8 cellular contexts compared by ENCODE assay signal in the genomic region with DNA sequence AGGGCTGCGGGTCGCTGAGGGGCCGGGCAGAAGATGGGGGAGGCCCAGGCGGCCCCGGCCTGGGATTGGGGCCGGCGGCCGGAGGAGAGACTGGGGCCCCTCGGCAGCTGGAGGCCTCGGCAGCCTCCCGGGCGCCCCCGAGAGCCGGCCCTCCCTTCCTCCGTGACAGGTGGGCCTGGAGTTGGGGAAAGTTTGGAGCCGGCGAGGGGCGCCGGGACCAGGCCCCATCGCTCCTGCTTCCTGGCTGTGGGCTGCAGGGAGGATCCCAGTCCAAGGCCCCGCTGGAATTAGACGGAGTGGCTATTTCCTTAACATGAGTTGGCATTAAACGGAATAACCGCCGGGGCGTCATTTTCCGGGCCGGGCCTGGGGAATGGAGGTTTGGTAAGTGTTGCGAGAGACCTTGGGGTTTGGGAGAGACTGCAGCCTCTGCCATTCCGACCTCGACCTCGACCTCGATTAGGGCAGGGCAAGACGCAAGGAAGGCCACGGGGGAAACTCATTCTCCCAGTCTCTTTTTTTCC. TPM values are rescaled to one million over a fixed set of nuclear protein-coding genes. Genes with fewer than 3 reads are reported as not detected.
A peak's percentile ranks its signal among the peaks of the same experiment; 100 is the strongest.
DNase-seq lines count a peak whose midpoint lies in the region; ATAC-seq, FAIRE-seq and TF ChIP-seq lines count a peak whose summit lies in the region.
"Not testable (repeated sequence)": the region's sequence is repeated elsewhere in the genome, so short reads cannot be mapped to it uniquely, and the experiment has no call there.

No MANE protein-coding gene starts in this region.

- H3K27me3 ChIP-seq in H1 (replicated peaks in 1 of 4; ENCODE audit: control insufficient read depth in 3 of 4, extremely low read depth in 1 of 4, insufficient read depth in 3 of 4, low read length in 3 of 4); gastrocnemius medialis; vagina: not testable (repeated sequence)

- H3K27ac ChIP-seq in H1 (ENCODE audit: low read depth, low read length) (peak overlapping the region; percentile 79; the same call in 1 of the 2 replicates), gastrocnemius medialis (peak overlapping the region; percentile 97 to 100 (median 98)), vagina (peak overlapping the region; percentile 95)

- not testable (repeated sequence) for H2BK20ac ChIP-seq in H1 (ENCODE audit: low read length)

- FAIRE-seq in H1 (lab: Jason Lieb, UNC), result not testable (repeated sequence)

- H4K20me1 ChIP-seq in H1 (replicated peaks in 1 of 2; ENCODE audit: control insufficient read depth in 1 of 2, insufficient read depth in 2 of 2, low read length in 2 of 2), result not testable (repeated sequence)

- not testable (repeated sequence) for H2AK5ac ChIP-seq in H1 (ENCODE audit: low read depth, low read length)

- TF ChIP-seq CTCF in GM12875 (IDR thresholded peaks at IDR 0.05; ENCODE audit: borderline replicate concordance, insufficient read depth, low read depth, low read length); H1 (IDR thresholded peaks at IDR 0.05; ENCODE audit: control extremely low read depth in 1 of 3, insufficient read depth in 1 of 3, low read depth in 1 of 3, low read length in 3 of 3); gastrocnemius medialis (IDR thresholded peaks at IDR 0.05 in 4 of 5, conservative IDR thresholded peaks at IDR 0.05 in 1 of 5); vagina (IDR thresholded peaks at IDR 0.05): not testable (repeated sequence)

- peak overlapping the region; percentile 90 for H3K27ac Mint-ChIP-seq in activated T-helper 1 cell treated with anti-CD3 and anti-CD28 coated beads, Interleukin-12 subunit alpha, Interleukin-12 subunit beta, Interleukin-2, Interleukin-4 antibody, amounts not matched to agents 30 ng/mL and 10 ng/mL and 1 ng/mL, durations not matched to agents 14 hours and 24 hours and 36 hours

- not testable (repeated sequence) for H3K14ac ChIP-seq in H1 (ENCODE audit: insufficient read length)

- H3K36me3 ChIP-seq in H1 (ENCODE audit: control insufficient read depth in 2 of 4, insufficient read depth in 4 of 4, low read length in 3 of 4); gastrocnemius medialis; vagina: not testable (repeated sequence)

- H2BK15ac ChIP-seq in H1 (ENCODE audit: low read length), result not testable (repeated sequence)

- peaks cover 0 to 30% of the 10 kb centered on the region in 2 experiments; a peak in 3 of 4 replicates for H3K79me2 ChIP-seq in H1 (ENCODE audit: control insufficient read depth in 1 of 2, insufficient read depth in 2 of 2, low read length in 2 of 2)

- H3K36me3 Mint-ChIP-seq in activated T-helper 1 cell treated with anti-CD3 and anti-CD28 coated beads, Interleukin-12 subunit alpha, Interleukin-12 subunit beta, Interleukin-2, Interleukin-4 antibody, amounts not matched to agents 30 ng/mL and 10 ng/mL and 1 ng/mL, durations not matched to agents 14 hours and 24 hours and 36 hours (ENCODE audit: low read depth), result peaks cover 27% of the 10 kb centered on the region

- H3K9me3 ChIP-seq in H1 (ENCODE audit: insufficient read depth in 2 of 2, low read depth in 1 of 2, low read length in 1 of 2); gastrocnemius medialis; vagina: not testable (repeated sequence)

- TF ChIP-seq RAD21 in H1 (IDR thresholded peaks at IDR 0.05 in 1 of 2, conservative IDR thresholded peaks at IDR 0.05 in 1 of 2; ENCODE audit: low read depth in 2 of 2, low read length in 2 of 2), result not testable (repeated sequence)

- ATAC-seq in HG03378 (IDR thresholded peaks at IDR 0.05; ENCODE audit: unreplicated experiment), result peak; percentile 15
- peak; percentile 25 to 29 for ATAC-seq in gastrocnemius medialis

- not testable (repeated sequence) for H2AFZ ChIP-seq in H1 (ENCODE audit: low read length)

- not testable (repeated sequence) for H3K18ac ChIP-seq in H1 (ENCODE audit: extremely low read depth, low read length)

- H2BK120ac ChIP-seq in H1 (replicated peaks; ENCODE audit: low read depth, low read length), result not testable (repeated sequence)

- H3K56ac ChIP-seq in H1 (replicated peaks; ENCODE audit: insufficient read length, low read depth, low read length), result not testable (repeated sequence)

- H3K4me2 ChIP-seq in H1 (ENCODE audit: insufficient read depth in 1 of 2, low read depth in 2 of 2, low read length in 2 of 2), result peak overlapping the region; percentile 49 to 59

- CTCF ChIA-PET in H1 (lab: Charles Lee; ENCODE audit: partially characterized antibody), result not testable (repeated sequence)

- peak; percentile 57 for DNase-seq in RPMI8226
- DNase-seq in activated T-helper 1 cell treated with anti-CD3 and anti-CD28 coated beads, Interleukin-12 subunit alpha, Interleukin-12 subunit beta, Interleukin-2, Interleukin-4 antibody, amounts not matched to agents 30 ng/mL and 10 ng/mL and 1 ng/mL, durations not matched to agents 14 hours and 24 hours and 36 hours (ENCODE audit: low spot score), result peak; percentile 32
- peak in 1 of 2 experiments; percentile 67 for DNase-seq in H1 (ENCODE audit: low read depth in 1 of 2, low spot score in 2 of 2)
- DNase-seq in left kidney (ENCODE audit: low read depth, low spot score), result peak; percentile 41
- peak; percentile 15 to 41 for DNase-seq in gastrocnemius medialis
- not testable (repeated sequence) for DNase-seq in vagina (ENCODE audit: extremely low spot score in 2 of 2)

- not testable (repeated sequence) for H2BK12ac ChIP-seq in H1 (ENCODE audit: low read depth, low read length)

- H3K4me1 ChIP-seq in H1 (replicated peaks in 1 of 4; ENCODE audit: control insufficient read depth in 3 of 4, insufficient read depth in 4 of 4, low read length in 3 of 4), result not testable (repeated sequence)
- H3K4me1 ChIP-seq in gastrocnemius medialis, result peaks cover 27 to 35% of the 10 kb centered on the region in 2 donors
- peaks cover 19% of the 10 kb centered on the region for H3K4me1 ChIP-seq in vagina

- peak in 1 of 2 experiments; percentile 32; a peak in 1 of 3 replicates for TF ChIP-seq POLR2A in H1 (IDR thresholded peaks at IDR 0.05; ENCODE audit: control extremely low read depth in 1 of 2, low read depth in 2 of 2, low read length in 2 of 2)
- peak in 1 of 2 donors; percentile 12 for TF ChIP-seq POLR2A in gastrocnemius medialis (IDR thresholded peaks at IDR 0.05)
- TF ChIP-seq POLR2A in vagina (IDR thresholded peaks at IDR 0.05), result not testable (repeated sequence)

- 0% methylated on average over 23 of the region's 35 CpGs; no CpG with 5 or more reads in 1 of the 2 experiments for WGBS in H1 (ENCODE audit: extremely low coverage in 1 of 2, insufficient coverage in 1 of 2, insufficient read length in 1 of 2, insufficient replicate concordance in 2 of 2, low coverage in 1 of 2, low lambda C conversion rate in 2 of 2, missing lambda C conversion rate in 1 of 2), 2 experiments

- not testable (repeated sequence) for H3K79me1 ChIP-seq in H1 (ENCODE audit: low read depth, low read length)

- intact Hi-C loops in activated T-helper 1 cell treated with anti-CD3 and anti-CD28 coated beads, Interleukin-12 subunit alpha, Interleukin-12 subunit beta, Interleukin-2, Interleukin-4 antibody, amounts not matched to agents 30 ng/mL and 10 ng/mL and 1 ng/mL, durations not matched to agents 14 hours and 24 hours and 36 hours (cut with micrococcal nuclease), result loop anchor here (1.0 to 10.0 kb wide), 7 partner anchors 55 to 877 kb away; a partner anchor contains a TSS
- intact Hi-C loops in gastrocnemius medialis (cut with DNase I; ENCODE audit: low total_unique reads), result loop anchor here (10.0 kb wide), 2 partner anchors 77 to 1083 kb away; a partner anchor contains a TSS
- intact Hi-C loops in vagina (cut with DNase I), result loop anchor here (2.0 kb wide), 1 partner anchor 77 kb away; a partner anchor contains a TSS

- H3K27me3 Mint-ChIP-seq in activated T-helper 1 cell treated with anti-CD3 and anti-CD28 coated beads, Interleukin-12 subunit alpha, Interleukin-12 subunit beta, Interleukin-2, Interleukin-4 antibody, amounts not matched to agents 30 ng/mL and 10 ng/mL and 1 ng/mL, durations not matched to agents 14 hours and 24 hours and 36 hours (ENCODE audit: insufficient read depth), result not testable (repeated sequence)

- not testable (repeated sequence) for H3K9me3 Mint-ChIP-seq in activated T-helper 1 cell treated with anti-CD3 and anti-CD28 coated beads, Interleukin-12 subunit alpha, Interleukin-12 subunit beta, Interleukin-2, Interleukin-4 antibody, amounts not matched to agents 30 ng/mL and 10 ng/mL and 1 ng/mL, durations not matched to agents 14 hours and 24 hours and 36 hours

- peak overlapping the region; percentile 93 for H3K4me3 Mint-ChIP-seq in activated T-helper 1 cell treated with anti-CD3 and anti-CD28 coated beads, Interleukin-12 subunit alpha, Interleukin-12 subunit beta, Interleukin-2, Interleukin-4 antibody, amounts not matched to agents 30 ng/mL and 10 ng/mL and 1 ng/mL, durations not matched to agents 14 hours and 24 hours and 36 hours

- POLR2A ChIA-PET in H1 (lab: Charles Lee; ENCODE audit: partially characterized antibody), result not testable (repeated sequence)

- H4K91ac ChIP-seq in H1 (replicated peaks; ENCODE audit: insufficient read length, low read length), result not testable (repeated sequence)

- TF ChIP-seq EP300 in H1 (IDR thresholded peaks at IDR 0.05; ENCODE audit: borderline replicate concordance in 1 of 2, low read depth in 2 of 2, low read length in 2 of 2), result not testable (repeated sequence)

- peak overlapping the region; percentile 74 to 94 (median 80) for H3K9ac ChIP-seq in H1 (replicated peaks in 1 of 4; ENCODE audit: extremely low read depth in 1 of 4, low read depth in 3 of 4, low read length in 3 of 4)

- H3K4ac ChIP-seq in H1 (replicated peaks; ENCODE audit: insufficient read length, low read depth, low read length), result not testable (repeated sequence)

- H3K23ac ChIP-seq in H1 (ENCODE audit: insufficient read length), result not testable (repeated sequence)

- H3K4me1 Mint-ChIP-seq in activated T-helper 1 cell treated with anti-CD3 and anti-CD28 coated beads, Interleukin-12 subunit alpha, Interleukin-12 subunit beta, Interleukin-2, Interleukin-4 antibody, amounts not matched to agents 30 ng/mL and 10 ng/mL and 1 ng/mL, durations not matched to agents 14 hours and 24 hours and 36 hours (ENCODE audit: low read depth), result peaks cover 41% of the 10 kb centered on the region

- not testable (repeated sequence) for H4K5ac ChIP-seq in H1 (ENCODE audit: insufficient read length, low read depth, low read length)

- not testable (repeated sequence) for H2BK5ac ChIP-seq in H1 (ENCODE audit: low read depth, low read length)

- H3K4me3 ChIP-seq in GM12875 (ENCODE audit: low read depth, low read length) (peak overlapping the region; percentile 72), H1 (ENCODE audit: extremely low read depth in 1 of 4, insufficient read depth in 2 of 4, low read depth in 3 of 4, low read length in 4 of 4) (peak overlapping the region; percentile 58 to 88 (median 66)), gastrocnemius medialis (peak overlapping the region; percentile 85 to 98 (median 86)), vagina (peak overlapping the region; percentile 62 to 79)

- not testable (repeated sequence) for H3K23me2 ChIP-seq in H1 (ENCODE audit: low read depth, low read length)

- peak overlapping the region; percentile 25; the same call in 1 of the 2 replicates for H4K8ac ChIP-seq in H1 (ENCODE audit: extremely low read depth, insufficient read depth, low read length)

- in situ Hi-C loops in gastrocnemius medialis (cut with MboI; ENCODE audit: low sequenced_read_pairs in 4 of 4), result not testable (repeated sequence)

RNA-seq across cellular contexts. Expression of a gene that starts 55.5 kb away (rescaled TPM):
- total RNA-seq in activated T-helper 1 cell treated with anti-CD3 and anti-CD28 coated beads, Interleukin-12 subunit alpha, Interleukin-12 subunit beta, Interleukin-2, Interleukin-4 antibody, amounts not matched to agents 30 ng/mL and 10 ng/mL and 1 ng/mL, durations not matched to agents 14 hours and 24 hours and 36 hours, result 63.0 and 64.9 TPM in 2 replicates
- 42.6 and 43.5 TPM in 2 replicates for total RNA-seq in H1 (2021; fragmentation: NEBNext Ultra II Directional; extraction: Animal tissue kit (Norgen Biotek cat#: 25700))
- 13.1 and 14.6 TPM in 2 replicates for polyA plus RNA-seq in H1 (2011; rRNA removed)
- polyA plus RNA-seq in H1 (2011; cell fraction: cytosol; rRNA removed), result 21.6 TPM
- polyA plus RNA-seq in H1 (2011; cell fraction: nucleus; rRNA removed), result 15.4 TPM
- 19.3 to 28.0 TPM (median 23.9 TPM) in 4 replicates for polyA plus RNA-seq in H1 (2012, experiment 1 of 2)
- polyA plus RNA-seq in H1 (2012, experiment 2 of 2), result 17.5 TPM
- polyA plus RNA-seq in H1 (2013, experiment 1 of 2), result 27.8 TPM
- polyA plus RNA-seq in H1 (2013, experiment 2 of 2), result 32.9 TPM
- 28.7 and 29.5 TPM in 2 replicates for polyA minus RNA-seq in H1 (2011; rRNA and poly(A)+ RNA removed)
- polyA minus RNA-seq in H1 (2011; cell fraction: cytosol; rRNA and poly(A)+ RNA removed), result 17.7 TPM
- polyA minus RNA-seq in H1 (2011; cell fraction: nucleus; rRNA and poly(A)+ RNA removed), result 43.8 TPM
- total RNA-seq in gastrocnemius medialis, result 10 to 100 TPM; 19.8 to 22.5 (median 20.6) TPM
- 18.4 TPM for total RNA-seq in vagina
